In the genomic region with DNA sequence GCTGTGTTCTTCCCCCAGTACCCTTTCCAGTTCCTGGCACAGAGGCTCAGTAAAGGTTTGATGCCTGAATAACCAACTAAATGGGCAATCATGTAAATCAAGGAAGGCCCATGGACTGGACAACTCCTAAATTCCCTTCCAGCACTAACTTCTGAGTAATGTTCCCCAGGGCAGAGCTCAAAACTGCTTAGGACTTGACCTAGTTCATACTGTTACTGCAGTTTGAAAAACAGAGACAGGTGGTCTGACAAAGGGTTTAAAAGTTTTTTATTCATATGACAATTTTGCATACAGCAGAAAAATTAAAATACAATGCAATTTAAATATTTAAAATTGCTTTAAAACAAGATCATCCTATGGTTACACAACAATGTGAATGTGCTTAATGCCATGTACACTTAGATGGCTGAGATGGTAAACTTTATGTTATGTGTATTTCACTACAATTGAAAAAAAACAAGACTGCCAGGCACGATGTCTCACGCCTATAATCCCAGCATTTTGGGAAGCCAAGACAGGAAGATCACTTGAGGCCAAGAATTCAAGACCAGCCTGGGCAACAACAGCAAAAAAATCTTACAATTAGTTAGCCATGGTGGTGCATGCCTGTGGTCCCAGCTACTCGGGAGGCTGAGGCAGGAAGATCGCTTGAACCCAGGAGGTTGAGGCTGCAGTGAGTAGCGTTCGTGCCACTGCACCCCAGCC, we compare ENCODE assay signal across 1 cellular context.
TF ChIP-seq lines count a peak whose summit lies in the region.

No MANE protein-coding gene starts in this region.

TF ChIP-seq in IMR-90, 13 proteins besides CTCF, POLR2A, EP300 and RAD21:
- TF ChIP-seq CEBPB (IDR thresholded peaks at IDR 0.05; ENCODE audit: low read depth, low read length) (no peak), MAFK (IDR thresholded peaks at IDR 0.05; ENCODE audit: low read depth, low read length) (no peak), SMC3 (IDR thresholded peaks at IDR 0.05; ENCODE audit: low read depth, low read length) (no peak), MXI1 (IDR thresholded peaks at IDR 0.05; ENCODE audit: borderline replicate concordance, low read depth, low read length) (no peak), NFE2L2 (IDR thresholded peaks at IDR 0.05; ENCODE audit: low read depth, low read length) (no peak), RCOR1 (IDR thresholded peaks at IDR 0.05; ENCODE audit: insufficient replicate concordance, low read length) (no peak), FOS (IDR thresholded peaks at IDR 0.05; ENCODE audit: low read depth, low read length) (no peak), RFX5 (IDR thresholded peaks at IDR 0.05; ENCODE audit: low read depth, low read length) (no peak), BHLHE40 (IDR thresholded peaks at IDR 0.05; ENCODE audit: low read depth, low read length) (no peak), CHD1 (IDR thresholded peaks at IDR 0.05; ENCODE audit: low read depth, low read length) (no peak), MAZ (IDR thresholded peaks at IDR 0.05; ENCODE audit: borderline replicate concordance, low read depth, low read length) (no peak)
- TF ChIP-seq, protein P1, sequence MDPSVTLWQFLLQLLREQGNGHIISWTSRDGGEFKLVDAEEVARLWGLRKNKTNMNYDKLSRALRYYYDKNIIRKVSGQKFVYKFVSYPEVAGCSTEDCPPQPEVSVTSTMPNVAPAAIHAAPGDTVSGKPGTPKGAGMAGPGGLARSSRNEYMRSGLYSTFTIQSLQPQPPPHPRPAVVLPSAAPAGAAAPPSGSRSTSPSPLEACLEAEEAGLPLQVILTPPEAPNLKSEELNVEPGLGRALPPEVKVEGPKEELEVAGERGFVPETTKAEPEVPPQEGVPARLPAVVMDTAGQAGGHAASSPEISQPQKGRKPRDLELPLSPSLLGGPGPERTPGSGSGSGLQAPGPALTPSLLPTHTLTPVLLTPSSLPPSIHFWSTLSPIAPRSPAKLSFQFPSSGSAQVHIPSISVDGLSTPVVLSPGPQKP (IDR thresholded peaks at IDR 0.05; ENCODE audit: borderline replicate concordance, low read depth, low read length) = no peak
- TF ChIP-seq, protein P2, sequence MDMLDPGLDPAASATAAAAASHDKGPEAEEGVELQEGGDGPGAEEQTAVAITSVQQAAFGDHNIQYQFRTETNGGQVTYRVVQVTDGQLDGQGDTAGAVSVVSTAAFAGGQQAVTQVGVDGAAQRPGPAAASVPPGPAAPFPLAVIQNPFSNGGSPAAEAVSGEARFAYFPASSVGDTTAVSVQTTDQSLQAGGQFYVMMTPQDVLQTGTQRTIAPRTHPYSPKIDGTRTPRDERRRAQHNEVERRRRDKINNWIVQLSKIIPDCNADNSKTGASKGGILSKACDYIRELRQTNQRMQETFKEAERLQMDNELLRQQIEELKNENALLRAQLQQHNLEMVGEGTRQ (IDR thresholded peaks at IDR 0.05; ENCODE audit: low read depth, low read length) = no peak
